Comparison of ENCODE assay signal across 1 cellular context in the genomic region with DNA sequence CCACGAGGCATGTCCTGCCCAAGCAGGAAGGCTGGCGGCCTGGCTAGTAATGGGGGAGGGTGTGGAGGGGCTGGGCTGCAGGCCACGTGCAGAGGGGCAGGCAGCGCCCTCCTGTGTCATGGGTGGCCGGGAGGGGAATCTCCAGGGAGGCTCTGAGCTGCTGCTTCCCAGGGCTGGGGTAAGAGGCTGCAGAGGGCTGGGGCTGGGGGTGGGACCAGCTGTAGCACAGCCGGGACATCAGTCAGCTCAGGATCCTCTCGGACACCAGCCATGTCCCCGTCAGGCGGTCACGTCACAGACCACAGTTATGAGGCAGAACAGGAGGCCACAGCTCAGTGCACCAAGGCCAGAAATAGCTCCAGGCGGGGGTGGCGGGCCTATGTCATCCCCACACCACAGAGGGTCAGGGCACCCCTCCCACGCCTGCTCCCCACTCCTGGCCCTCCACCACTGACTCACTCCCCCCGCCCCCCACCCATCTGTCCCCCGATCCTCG.
TF ChIP-seq lines count a peak whose summit lies in the region.

No MANE protein-coding gene starts in this region.

TF ChIP-seq in GM12878, 131 proteins besides CTCF, POLR2A, EP300 and RAD21 (continued from another document):
- TF ChIP-seq, protein P1, sequence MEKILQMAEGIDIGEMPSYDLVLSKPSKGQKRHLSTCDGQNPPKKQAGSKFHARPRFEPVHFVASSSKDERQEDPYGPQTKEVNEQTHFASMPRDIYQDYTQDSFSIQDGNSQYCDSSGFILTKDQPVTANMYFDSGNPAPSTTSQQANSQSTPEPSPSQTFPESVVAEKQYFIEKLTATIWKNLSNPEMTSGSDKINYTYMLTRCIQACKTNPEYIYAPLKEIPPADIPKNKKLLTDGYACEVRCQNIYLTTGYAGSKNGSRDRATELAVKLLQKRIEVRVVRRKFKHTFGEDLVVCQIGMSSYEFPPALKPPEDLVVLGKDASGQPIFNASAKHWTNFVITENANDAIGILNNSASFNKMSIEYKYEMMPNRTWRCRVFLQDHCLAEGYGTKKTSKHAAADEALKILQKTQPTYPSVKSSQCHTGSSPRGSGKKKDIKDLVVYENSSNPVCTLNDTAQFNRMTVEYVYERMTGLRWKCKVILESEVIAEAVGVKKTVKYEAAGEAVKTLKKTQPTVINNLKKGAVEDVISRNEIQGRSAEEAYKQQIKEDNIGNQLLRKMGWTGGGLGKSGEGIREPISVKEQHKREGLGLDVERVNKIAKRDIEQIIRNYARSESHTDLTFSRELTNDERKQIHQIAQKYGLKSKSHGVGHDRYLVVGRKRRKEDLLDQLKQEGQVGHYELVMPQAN (conservative IDR thresholded peaks at IDR 0.05): no peak
- TF ChIP-seq, protein P2, sequence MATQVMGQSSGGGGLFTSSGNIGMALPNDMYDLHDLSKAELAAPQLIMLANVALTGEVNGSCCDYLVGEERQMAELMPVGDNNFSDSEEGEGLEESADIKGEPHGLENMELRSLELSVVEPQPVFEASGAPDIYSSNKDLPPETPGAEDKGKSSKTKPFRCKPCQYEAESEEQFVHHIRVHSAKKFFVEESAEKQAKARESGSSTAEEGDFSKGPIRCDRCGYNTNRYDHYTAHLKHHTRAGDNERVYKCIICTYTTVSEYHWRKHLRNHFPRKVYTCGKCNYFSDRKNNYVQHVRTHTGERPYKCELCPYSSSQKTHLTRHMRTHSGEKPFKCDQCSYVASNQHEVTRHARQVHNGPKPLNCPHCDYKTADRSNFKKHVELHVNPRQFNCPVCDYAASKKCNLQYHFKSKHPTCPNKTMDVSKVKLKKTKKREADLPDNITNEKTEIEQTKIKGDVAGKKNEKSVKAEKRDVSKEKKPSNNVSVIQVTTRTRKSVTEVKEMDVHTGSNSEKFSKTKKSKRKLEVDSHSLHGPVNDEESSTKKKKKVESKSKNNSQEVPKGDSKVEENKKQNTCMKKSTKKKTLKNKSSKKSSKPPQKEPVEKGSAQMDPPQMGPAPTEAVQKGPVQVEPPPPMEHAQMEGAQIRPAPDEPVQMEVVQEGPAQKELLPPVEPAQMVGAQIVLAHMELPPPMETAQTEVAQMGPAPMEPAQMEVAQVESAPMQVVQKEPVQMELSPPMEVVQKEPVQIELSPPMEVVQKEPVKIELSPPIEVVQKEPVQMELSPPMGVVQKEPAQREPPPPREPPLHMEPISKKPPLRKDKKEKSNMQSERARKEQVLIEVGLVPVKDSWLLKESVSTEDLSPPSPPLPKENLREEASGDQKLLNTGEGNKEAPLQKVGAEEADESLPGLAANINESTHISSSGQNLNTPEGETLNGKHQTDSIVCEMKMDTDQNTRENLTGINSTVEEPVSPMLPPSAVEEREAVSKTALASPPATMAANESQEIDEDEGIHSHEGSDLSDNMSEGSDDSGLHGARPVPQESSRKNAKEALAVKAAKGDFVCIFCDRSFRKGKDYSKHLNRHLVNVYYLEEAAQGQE (IDR thresholded peaks at IDR 0.05; ENCODE audit: low read depth, low read length): no peak
- TF ChIP-seq CBFB (IDR thresholded peaks at IDR 0.05; ENCODE audit: low read depth) (0 out of 2 replicates have a peak, but pooled peaks have one; percentile 33), FOXM1 (IDR thresholded peaks at IDR 0.05; ENCODE audit: low read depth, low read length) (no peak)
- TF ChIP-seq, protein P3, sequence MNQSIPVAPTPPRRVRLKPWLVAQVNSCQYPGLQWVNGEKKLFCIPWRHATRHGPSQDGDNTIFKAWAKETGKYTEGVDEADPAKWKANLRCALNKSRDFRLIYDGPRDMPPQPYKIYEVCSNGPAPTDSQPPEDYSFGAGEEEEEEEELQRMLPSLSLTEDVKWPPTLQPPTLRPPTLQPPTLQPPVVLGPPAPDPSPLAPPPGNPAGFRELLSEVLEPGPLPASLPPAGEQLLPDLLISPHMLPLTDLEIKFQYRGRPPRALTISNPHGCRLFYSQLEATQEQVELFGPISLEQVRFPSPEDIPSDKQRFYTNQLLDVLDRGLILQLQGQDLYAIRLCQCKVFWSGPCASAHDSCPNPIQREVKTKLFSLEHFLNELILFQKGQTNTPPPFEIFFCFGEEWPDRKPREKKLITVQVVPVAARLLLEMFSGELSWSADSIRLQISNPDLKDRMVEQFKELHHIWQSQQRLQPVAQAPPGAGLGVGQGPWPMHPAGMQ (IDR thresholded peaks at IDR 0.05; ENCODE audit: borderline replicate concordance): no peak
